Comparison of ENCODE assay signal across 28 cellular contexts in the genomic region with DNA sequence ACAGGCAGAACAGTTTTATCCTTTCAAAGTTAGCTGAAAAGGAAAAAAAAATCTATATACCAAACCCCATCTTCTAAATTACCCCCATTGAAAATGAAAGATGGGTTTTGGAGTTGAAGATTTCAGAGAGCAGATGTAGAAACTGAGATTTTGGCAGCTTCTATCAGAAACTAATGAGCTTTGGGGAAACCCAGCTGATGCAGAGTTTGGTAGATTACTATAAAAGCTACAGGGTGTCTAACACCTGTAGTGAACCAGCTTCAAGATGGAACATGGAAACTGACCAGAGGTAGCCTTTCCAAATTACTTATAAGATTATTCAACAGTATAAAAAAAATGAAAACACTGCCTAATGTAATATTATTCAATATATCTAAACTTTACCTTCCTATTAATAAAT.
A peak's percentile ranks its signal among the peaks of the same experiment; 100 is the strongest.
DNase-seq lines count a peak whose midpoint lies in the region; ATAC-seq and TF ChIP-seq lines count a peak whose summit lies in the region.
"Had no signal": no experiment of that assay in that cellular context is flagged by ENCODE, and none has a peak within 500 bp of the region (broad histone marks: within the 10 kb centered on the region; RNA-seq: fewer than 3 reads in every experiment).

No MANE protein-coding gene starts in this region.

- peak; percentile 38 for DNase-seq in GM12865 (ENCODE audit: low read depth)
- no peak for DNase-seq in hepatic stellate cell (ENCODE audit: low spot score)
- no peak for DNase-seq in NCI-H774 (lab: John Stamatoyannopoulos, UW)
- DNase-seq in NCI-H1092 treated with DMSO at 0.1 percent for 48 hours (lab: John Stamatoyannopoulos, UW) = no peak
- DNase-seq: 8988T; activated CD4-positive, alpha-beta memory T cell treated with anti-CD3 and anti-CD28 coated beads, Interleukin-2, amount 10 ng/mL, durations not matched to agents 7 days and 5 days; activated CD4-positive, alpha-beta T cell treated with anti-CD3 and anti-CD28 coated beads for 1 hour; activated CD8-positive, alpha-beta memory T cell treated with anti-CD3 and anti-CD28 coated beads, Interleukin-2, amount 50 U/mL, for 48 hours; activated naive CD4-positive, alpha-beta T cell treated with Interleukin-2 at 50 U/mL for 16 hours; central memory CD4-positive, alpha-beta T cell; cortex of kidney; effector memory CD4-positive, alpha-beta T cell; left ventricle myocardium inferior; mesenchymal stem cell; MV-4-11; NCI-H446; NCI-H82; ovary; stimulated activated CD4-positive, alpha-beta T cell treated with anti-CD3 and anti-CD28 coated beads, Interleukin-1b, Interleukin-23, amount 100 ng/mL, for 48 hours; stimulated activated naive CD8-positive, alpha-beta T cell treated with anti-CD3 and anti-CD28 coated beads, Interleukin-15, amount 100 ng/mL, for 72 hours; SW 1271; thyroid gland; uterus had no signal

- ATAC-seq in GM19025 (IDR thresholded peaks at IDR 0.05; ENCODE audit: low read depth, unreplicated experiment) (peak; percentile 52), GM21528 (IDR thresholded peaks at IDR 0.05; ENCODE audit: low FRiP score, unreplicated experiment) (peak; percentile 46), HG03432 (IDR thresholded peaks at IDR 0.05; ENCODE audit: unreplicated experiment) (peak; percentile 54), HG03565 (IDR thresholded peaks at IDR 0.05; ENCODE audit: unreplicated experiment) (no peak)
- ATAC-seq: HCT116; stimulated activated naive CD8-positive, alpha-beta T cell treated with anti-CD3 and anti-CD28 coated beads, Interleukin-15, amount 100 ng/mL, for 72 hours had no signal

- no peak for TF ChIP-seq CTCF in GM12865 (IDR thresholded peaks at IDR 0.05; ENCODE audit: insufficient read depth, low read depth, low read length, missing control alignments)

- H3K4me3 ChIP-seq in GM12865 (ENCODE audit: low read depth, low read length) = no peak overlapping the region
- H3K4me3 ChIP-seq: left ventricle myocardium inferior, ovary, thyroid gland, uterus had no signal
